ENCODE assay signal across 10 cellular contexts in genomic region chr4:7971159-7971631, GRCh38. TPM values are rescaled to one million over a fixed set of nuclear protein-coding genes. Genes with fewer than 3 reads are reported as not detected.
DNase-seq lines count a peak whose midpoint lies in the region; ATAC-seq and TF ChIP-seq lines count a peak whose summit lies in the region.
"Had no signal": no experiment of that assay in that cellular context is flagged by ENCODE, and none has a peak within 500 bp of the region (broad histone marks: within the 10 kb centered on the region; RNA-seq: fewer than 3 reads in every experiment).

No MANE protein-coding gene starts in this region.

- DNase-seq in CD8-positive, alpha-beta T cell: no peak
- no peak for DNase-seq in Peyer's patch
- no peak for DNase-seq in effector memory CD8-positive, alpha-beta T cell
- peak; percentile 52 for DNase-seq in osteoblast (ENCODE audit: insufficient read length, low spot score, missing footprints)
- DNase-seq in NOMO-1 treated with DMSO at 0.1 percent for 48 hours (lab: John Stamatoyannopoulos, UW; ENCODE audit: unreplicated experiment): no peak
- DNase-seq in NCI-H446 treated with DMSO at 0.1 percent for 48 hours (lab: John Stamatoyannopoulos, UW): no peak
- DNase-seq in GM13977 (ENCODE audit: low spot score): no peak
- DNase-seq: anterior cingulate cortex, NCI-H1694 treated with DMSO at 0.1 percent for 48 hours had no signal

- no peak overlapping the region for H3K27ac Mint-ChIP-seq in CD8-positive, alpha-beta T cell
- H3K27ac Mint-ChIP-seq in effector memory CD8-positive, alpha-beta T cell: peak overlapping the region; percentile 98 to 99

- no peak for TF ChIP-seq CTCF in CD8-positive, alpha-beta T cell (IDR thresholded peaks at IDR 0.05)
- TF ChIP-seq CTCF in Peyer's patch (IDR thresholded peaks at IDR 0.05) (no peak), osteoblast (IDR thresholded peaks at IDR 0.05; ENCODE audit: extremely low read depth, low read depth, low read length) (no peak), GM13977 (IDR thresholded peaks at IDR 0.05; ENCODE audit: extremely low read depth, insufficient read depth, missing control alignments) (no peak)

- no peak for TF ChIP-seq POLR2A in Peyer's patch (IDR thresholded peaks at IDR 0.05)

- H3K27ac ChIP-seq in CD8-positive, alpha-beta T cell (ENCODE audit: low read depth, low read length): peak overlapping the region; percentile 59
- peak overlapping the region; percentile 71 to 90 (median 72) for H3K27ac ChIP-seq in Peyer's patch
- H3K27ac ChIP-seq in osteoblast (ENCODE audit: low read depth, low read length): peak overlapping the region; percentile 98

- peaks cover 32% of the 10 kb centered on the region for H3K4me1 Mint-ChIP-seq in CD8-positive, alpha-beta T cell (ENCODE audit: low read depth)
- H3K4me1 Mint-ChIP-seq in effector memory CD8-positive, alpha-beta T cell (ENCODE audit: low read depth in 2 of 2): peaks cover 53 to 74% of the 10 kb centered on the region in 2 donors

- peak overlapping the region; percentile 69 for H3K4me2 ChIP-seq in osteoblast (ENCODE audit: insufficient read depth, low read length)

- intact Hi-C loops in CD8-positive, alpha-beta T cell (cut with DNase I, micrococcal nuclease): loop anchor here in 1 of 2 experiments (5.0 kb wide), 1 partner anchor 34 kb away; the partner anchor contains the start of gene AFAP1

- H3K36me3 ChIP-seq in CD8-positive, alpha-beta T cell (ENCODE audit: insufficient read depth, low read length): no peaks in the 10 kb centered on the region
- no peaks in the 10 kb centered on the region for H3K36me3 ChIP-seq in Peyer's patch
- H3K36me3 ChIP-seq in osteoblast (ENCODE audit: insufficient read depth, low read length): no peaks in the 10 kb centered on the region

- H3K36me3 Mint-ChIP-seq in CD8-positive, alpha-beta T cell: peaks cover 3% of the 10 kb centered on the region
- H3K36me3 Mint-ChIP-seq in effector memory CD8-positive, alpha-beta T cell (ENCODE audit: insufficient read depth): peaks cover 37% of the 10 kb centered on the region

- H3K4me1 ChIP-seq in CD8-positive, alpha-beta T cell (ENCODE audit: insufficient read depth, low read length): peaks cover 46% of the 10 kb centered on the region
- H3K4me1 ChIP-seq in Peyer's patch: peaks cover 0 to 53% (median 6%) of the 10 kb centered on the region in 4 donors
- peaks cover 35% of the 10 kb centered on the region for H3K4me1 ChIP-seq in osteoblast (ENCODE audit: insufficient read depth, low read length)

- no peaks in the 10 kb centered on the region for H3K9me3 ChIP-seq in CD8-positive, alpha-beta T cell (ENCODE audit: low read length)
- H3K9me3 ChIP-seq in Peyer's patch: no peaks in the 10 kb centered on the region
- H3K9me3 ChIP-seq in osteoblast (ENCODE audit: low read depth, low read length): no peaks in the 10 kb centered on the region

- peak overlapping the region; percentile 86 for H3K4me3 Mint-ChIP-seq in CD8-positive, alpha-beta T cell
- H3K4me3 Mint-ChIP-seq in effector memory CD8-positive, alpha-beta T cell: peak overlapping the region; percentile 92 to 94

- H4K20me1 ChIP-seq in osteoblast (ENCODE audit: insufficient read depth, low read length): no peaks in the 10 kb centered on the region

- no peaks in the 10 kb centered on the region for H3K27me3 Mint-ChIP-seq in CD8-positive, alpha-beta T cell (ENCODE audit: low read depth)
- H3K27me3 Mint-ChIP-seq in effector memory CD8-positive, alpha-beta T cell: no peaks in the 10 kb centered on the region

- CTCF ChIA-PET in CD8-positive, alpha-beta T cell (lab: Charles Lee): interaction anchor here (1.3 to 2.0 kb wide), 2 partner anchors 15 to 127 kb away, joined by 3 to 5 read pairs; no protein-coding TSS in a partner anchor

- H3K79me2 ChIP-seq in osteoblast (ENCODE audit: insufficient read depth, low read length): peaks cover 6% of the 10 kb centered on the region

- H3K9me3 Mint-ChIP-seq in CD8-positive, alpha-beta T cell: no peaks in the 10 kb centered on the region
- H3K9me3 Mint-ChIP-seq in effector memory CD8-positive, alpha-beta T cell: no peaks in the 10 kb centered on the region

- in situ Hi-C loops in GM13977 (cut with MboI; ENCODE audit: low pct_unique_long_range_greater_than_20kb, low sequenced_read_pairs, unreplicated experiment): no loop called here

- no peaks in the 10 kb centered on the region for H3K27me3 ChIP-seq in CD8-positive, alpha-beta T cell (ENCODE audit: insufficient read depth, low read length)
- H3K27me3 ChIP-seq in Peyer's patch: no peaks in the 10 kb centered on the region
- H3K27me3 ChIP-seq in osteoblast (ENCODE audit: insufficient read depth, low read length): no peaks in the 10 kb centered on the region

- POLR2A ChIA-PET in CD8-positive, alpha-beta T cell (lab: Charles Lee): interaction anchor here (1.1 kb wide), 1 partner anchor 32 kb away, joined by 3 read pairs; the partner anchor contains the start of gene AFAP1

- H2AFZ ChIP-seq in osteoblast (ENCODE audit: low read length): no peak overlapping the region

- no peak for ATAC-seq in CD8-positive, alpha-beta T cell
- ATAC-seq in effector memory CD8-positive, alpha-beta T cell (replicated peaks): no peak
- ATAC-seq in GM18868 (IDR thresholded peaks at IDR 0.05; ENCODE audit: unreplicated experiment): no peak

- H3K4me3 ChIP-seq in CD8-positive, alpha-beta T cell (ENCODE audit: low read depth, low read length): peak overlapping the region; percentile 44
- H3K4me3 ChIP-seq in Peyer's patch (peak overlapping the region in 2 of 4 donors; percentile 36 to 41), osteoblast (ENCODE audit: insufficient read depth, low read length) (peak overlapping the region; percentile 13)

RNA-seq across cellular contexts. Expression of gene AFAP1, which starts 31.5 kb away (rescaled TPM):
- 10 to 100 TPM; 13.4 to 13.9 TPM for total RNA-seq in CD8-positive, alpha-beta T cell
- total RNA-seq in Peyer's patch (10 to 100 TPM; 15.8 to 42.9 (median 31.3) TPM), osteoblast (101 and 106 TPM in 2 replicates)
